In the genomic region with DNA sequence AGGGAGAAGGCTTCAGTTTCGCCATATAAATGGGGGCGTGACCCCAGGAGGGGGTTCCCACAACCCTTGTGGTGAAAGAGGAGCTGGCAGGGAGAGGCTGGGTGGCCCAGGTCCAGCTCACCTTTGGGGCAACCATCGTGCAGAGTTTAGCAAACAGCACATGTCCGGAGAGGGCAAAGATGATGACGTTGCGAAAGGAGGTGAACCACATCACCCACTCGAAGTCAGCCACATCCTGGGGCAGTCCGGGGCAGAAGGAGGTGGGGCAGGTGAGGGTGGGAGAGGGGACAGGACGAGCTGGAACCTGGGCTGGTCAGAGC, we compare ENCODE assay signal across 18 cellular contexts. TPM values are rescaled to one million over a fixed set of nuclear protein-coding genes. Genes with fewer than 3 reads are reported as not detected.
DNase-seq lines count a peak whose midpoint lies in the region; ATAC-seq, FAIRE-seq and TF ChIP-seq lines count a peak whose summit lies in the region.
"Had no signal": no experiment of that assay in that cellular context is flagged by ENCODE, and none has a peak within 500 bp of the region (broad histone marks: within the 10 kb centered on the region; RNA-seq: fewer than 3 reads in every experiment).

No MANE protein-coding gene starts in this region.

- no peak overlapping the region for H2AFZ ChIP-seq in K562 (ENCODE audit: low read depth, low read length)

- TF ChIP-seq CTCF in K562 (IDR thresholded peaks at IDR 0.05 in 2 of 3, conservative IDR thresholded peaks at IDR 0.05 in 1 of 3; ENCODE audit: insufficient read depth in 2 of 3, low read depth in 1 of 3, low read length in 3 of 3) (no peak), psoas muscle (IDR thresholded peaks at IDR 0.05) (no peak)

- ATAC-seq in K562 (no peak), psoas muscle (no peak), GM18868 (IDR thresholded peaks at IDR 0.05; ENCODE audit: unreplicated experiment) (no peak)
- ATAC-seq: naive thymus-derived CD8-positive, alpha-beta T cell had no signal

- no peak overlapping the region for H3K9ac ChIP-seq in BLaER1 treated with 17β-estradiol and CSF1 and Interleukin-3, amounts not matched to agents 10 nM and 100 nM
- no peak overlapping the region for H3K9ac ChIP-seq in K562 (ENCODE audit: insufficient read depth in 1 of 2, low read depth in 2 of 2, low read length in 2 of 2)

- peak; percentile 24 for DNase-seq in H7
- no peak for DNase-seq in K562 (ENCODE audit: extremely low read depth in 1 of 4, low spot score in 3 of 4)
- peak in 1 of 2 donors; percentile 69 for DNase-seq in psoas muscle
- DNase-seq in mucosa of gallbladder (ENCODE audit: low spot score), result no peak
- DNase-seq in posterior vena cava (ENCODE audit: low spot score), result no peak
- DNase-seq: activated CD4-positive, alpha-beta T cell treated with anti-CD3 and anti-CD28 coated beads for 1 hour; foreskin melanocyte; H9; naive thymus-derived CD8-positive, alpha-beta T cell; NCI-H1694 treated with DMSO at 0.1 percent for 48 hours; NCI-H510A had no signal

- TF ChIP-seq EP300 in K562 (IDR thresholded peaks at IDR 0.05; ENCODE audit: low read length), result no peak

- no peaks in the 10 kb centered on the region for H3K9me3 ChIP-seq in BLaER1 treated with 17β-estradiol and CSF1 and Interleukin-3, amounts not matched to agents 10 nM and 100 nM (replicated peaks in 1 of 11)
- H3K9me3 ChIP-seq in K562 (replicated peaks; ENCODE audit: control insufficient read depth, insufficient read depth, low read depth, low read length) (no peaks in the 10 kb centered on the region), psoas muscle (no peaks in the 10 kb centered on the region)

- peak overlapping the region in 8 of 11 experiments; percentile 5 to 50 (median 32); a peak in 6 of 22 replicates for H3K4me2 ChIP-seq in BLaER1 treated with 17β-estradiol and CSF1 and Interleukin-3, amounts not matched to agents 10 nM and 100 nM
- no peak overlapping the region for H3K4me2 ChIP-seq in K562 (ENCODE audit: insufficient read depth, low read length)

- POLR2A ChIA-PET in K562 (lab: Yijun Ruan, JAX), result no interaction called here

- H3K36me3 ChIP-seq in BLaER1 treated with 17β-estradiol and CSF1 and Interleukin-3, amounts not matched to agents 10 nM and 100 nM, result no peaks in the 10 kb centered on the region
- H3K36me3 ChIP-seq in H7 (replicated peaks; ENCODE audit: control insufficient read depth, insufficient read depth, low read length), result no peaks in the 10 kb centered on the region
- H3K36me3 ChIP-seq in K562 (ENCODE audit: control insufficient read depth, insufficient read depth, low read length), result no peaks in the 10 kb centered on the region
- H3K36me3 ChIP-seq in psoas muscle (ENCODE audit: insufficient read depth in 1 of 2, low read depth in 1 of 2), result peaks cover 0 to 10% of the 10 kb centered on the region in 2 donors

- H3K27ac ChIP-seq in BLaER1 treated with 17β-estradiol and CSF1 and Interleukin-3, amounts not matched to agents 10 nM and 100 nM, result no peak overlapping the region
- H3K27ac ChIP-seq in K562 (ENCODE audit: extremely low read depth, low read depth, low read length), result no peak overlapping the region
- H3K27ac ChIP-seq in psoas muscle, result peak overlapping the region; percentile 100

- H3K4me3 ChIP-seq in BLaER1 treated with 17β-estradiol and CSF1 and Interleukin-3, amounts not matched to agents 10 nM and 100 nM, result no peak overlapping the region
- H3K4me3 ChIP-seq in H7 (ENCODE audit: insufficient read depth, low read depth, low read length) (no peak overlapping the region), K562 (no peak overlapping the region), psoas muscle (peak overlapping the region; percentile 36)

- no peak for FAIRE-seq in K562 (lab: Jason Lieb, UNC)

- CTCF ChIA-PET in K562 (lab: Yijun Ruan, JAX; ENCODE audit: low intra/inter-chr PET ratio), result no interaction called here

- 1% methylated on average over 9 of the region's 9 CpGs for WGBS in K562 (ENCODE audit: insufficient coverage, low coverage, missing lambda C conversion rate)
- WGBS in psoas muscle, 3 donors, result 57 to 73% (median 63%) methylated on average over 9 of the region's 9 CpGs

- peaks cover 0 to 36% (median 5%) of the 10 kb centered on the region in 11 experiments; a peak in 6 of 22 replicates for H4K20me1 ChIP-seq in BLaER1 treated with 17β-estradiol and CSF1 and Interleukin-3, amounts not matched to agents 10 nM and 100 nM
- peaks cover 15% of the 10 kb centered on the region for H4K20me1 ChIP-seq in K562 (replicated peaks; ENCODE audit: control insufficient read depth, insufficient read depth, low read length)

- TF ChIP-seq POLR2A in K562 (conservative IDR thresholded peaks at IDR 0.05), result no peak

- H3K9me1 ChIP-seq in K562 (ENCODE audit: control insufficient read depth, insufficient read depth, low read length), result peaks cover 5% of the 10 kb centered on the region

- TF ChIP-seq RAD21 in K562 (CRISPR knock-in tag; conservative IDR thresholded peaks at IDR 0.05 in 1 of 2, IDR thresholded peaks at IDR 0.05 in 1 of 2), result no peak

- intact Hi-C loops in K562 (cut with micrococcal nuclease), result no loop called here
- intact Hi-C loops in psoas muscle (cut with DNase I), result no loop called here
- intact Hi-C loops in posterior vena cava (cut with DNase I), result no loop called here

- peaks cover 3 to 17% (median 10%) of the 10 kb centered on the region in 10 experiments; a peak in 14 of 20 replicates for H3K4me1 ChIP-seq in BLaER1 treated with 17β-estradiol and CSF1 and Interleukin-3, amounts not matched to agents 10 nM and 100 nM
- H3K4me1 ChIP-seq in K562 (replicated peaks in 1 of 2; ENCODE audit: control insufficient read depth in 2 of 2, insufficient read depth in 2 of 2, low read length in 2 of 2), result peaks cover 0 to 14% of the 10 kb centered on the region in 2 experiments; a peak in 1 of 5 replicates
- peaks cover 35% of the 10 kb centered on the region for H3K4me1 ChIP-seq in psoas muscle

- no TSS peak for BruUV-seq in K562 (replicated peaks; lab: Mats Ljungman, UMichigan)

- no peaks in the 10 kb centered on the region for H3K27me3 ChIP-seq in BLaER1 treated with 17β-estradiol and CSF1 and Interleukin-3, amounts not matched to agents 10 nM and 100 nM
- H3K27me3 ChIP-seq in H7 (ENCODE audit: control insufficient read depth, insufficient read depth, low read length) (no peaks in the 10 kb centered on the region), K562 (ENCODE audit: control insufficient read depth in 2 of 2, insufficient read depth in 2 of 2, low read length in 2 of 2) (peaks cover 6 to 44% of the 10 kb centered on the region in 2 experiments), psoas muscle (ENCODE audit: insufficient read depth in 3 of 3, low read length in 2 of 3) (no peaks in the 10 kb centered on the region)

- H3K79me2 ChIP-seq in K562 (ENCODE audit: control insufficient read depth, insufficient read depth, low read length), result no peaks in the 10 kb centered on the region

- in situ Hi-C loops in K562 (cut with MboI), result no loop called here

RNA-seq across cellular contexts. Expression of gene HHATL, which starts 3.7 kb away (rescaled TPM):
- not detected in 2 replicates for total RNA-seq in H7 (2014; rRNA removed; shearing (Covaris generic))
- total RNA-seq in K562 (2011; cell fraction: chromatin; rRNA removed; ENCODE audit: low replicate concordance), result not detected in 2 replicates
- not detected in 2 replicates for total RNA-seq in K562 (2011; cell fraction: nucleolus; rRNA removed)
- total RNA-seq in K562 (2011; cell fraction: nucleoplasm; rRNA removed), result not detected in 2 replicates
- total RNA-seq in K562 (2014; rRNA removed), result not detected in 2 replicates
- total RNA-seq in K562 (2014; rRNA removed; fragmentation: Illumina TruSeq; extraction: Trizol), result not detected in 2 replicates
- not detected in 2 replicates for total RNA-seq in K562 (2015; rRNA removed; fragmentation: Illumina TruSeq; extraction: Trizol)
- not detected in 2 replicates for total RNA-seq in K562 (2021)
- polyA plus RNA-seq in K562 (2011; rRNA removed), result not detected in 2 replicates
- polyA plus RNA-seq in K562 (2011; cell fraction: cytosol; rRNA removed), result not detected in 2 replicates
- not detected in 2 replicates for polyA plus RNA-seq in K562 (2011; cell fraction: nucleus; rRNA removed)
- not detected in 2 replicates for polyA plus RNA-seq in K562 (2012)
- not detected in 2 replicates for polyA plus RNA-seq in K562 (2014; fragmentation: Illumina TruSeq; extraction: Trizol)
- not detected for polyA plus RNA-seq in K562 (2014; fragmentation: Nextera tagmentation; extraction: Ambion mirVana)
- not detected in 2 replicates for polyA plus RNA-seq in K562 (2014; rRNA removed)
- not detected in 2 replicates for polyA minus RNA-seq in K562 (2011; rRNA and poly(A)+ RNA removed)
- not detected in 2 replicates for polyA minus RNA-seq in K562 (2011; cell fraction: cytosol; rRNA and poly(A)+ RNA removed)
- not detected in 2 replicates for polyA minus RNA-seq in K562 (2011; cell fraction: nucleus; rRNA and poly(A)+ RNA removed)
- total RNA-seq in psoas muscle, result 100 to 1,000 TPM; 157 to 276 (median 212) TPM
- 100 to 1,000 TPM in 1 of 3 donors, 10 to 100 TPM in 2; 37.0 to 188 (median 50.4) TPM for polyA plus RNA-seq in psoas muscle
- total RNA-seq in mucosa of gallbladder, result 0.35 TPM
- total RNA-seq in posterior vena cava, result 1 to 10 TPM in 1 of 2 donors, under 1 TPM in 1; 0.65 to 1.0 TPM
- total RNA-seq: activated T-helper 1 cell treated with anti-CD3 and anti-CD28 coated beads, Interleukin-12 subunit alpha, Interleukin-12 subunit beta, Interleukin-2, Interleukin-4 antibody, amounts not matched to agents 30 ng/mL and 10 ng/mL and 1 ng/mL, durations not matched to agents 14 hours and 24 hours and 36 hours; aorta; naive thymus-derived CD8-positive, alpha-beta T cell had no signal
- polyA plus RNA-seq: BJ; naive thymus-derived CD8-positive, alpha-beta T cell had no signal

RNA-seq across cellular contexts. Expression of gene KLHL40, which starts 13.5 kb away (rescaled TPM):
- not detected in 2 replicates for total RNA-seq in H7 (2014; rRNA removed; shearing (Covaris generic))
- total RNA-seq in K562 (2011; cell fraction: chromatin; rRNA removed; ENCODE audit: low replicate concordance), result not detected in 2 replicates
- total RNA-seq in K562 (2011; cell fraction: nucleolus; rRNA removed), result not detected in 2 replicates
- not detected in 2 replicates for total RNA-seq in K562 (2011; cell fraction: nucleoplasm; rRNA removed)
- total RNA-seq in K562 (2014; rRNA removed), result not detected in 2 replicates
- total RNA-seq in K562 (2014; rRNA removed; fragmentation: Illumina TruSeq; extraction: Trizol), result not detected in 2 replicates
- not detected in 2 replicates for total RNA-seq in K562 (2015; rRNA removed; fragmentation: Illumina TruSeq; extraction: Trizol)
- not detected in 2 replicates for total RNA-seq in K562 (2021)
- not detected in 2 replicates for polyA plus RNA-seq in K562 (2011; rRNA removed)
- not detected in 2 replicates for polyA plus RNA-seq in K562 (2011; cell fraction: cytosol; rRNA removed)
- polyA plus RNA-seq in K562 (2011; cell fraction: nucleus; rRNA removed), result not detected in 2 replicates
- polyA plus RNA-seq in K562 (2012), result not detected in 2 replicates
- polyA plus RNA-seq in K562 (2014; fragmentation: Illumina TruSeq; extraction: Trizol), result not detected in 2 replicates
- not detected for polyA plus RNA-seq in K562 (2014; fragmentation: Nextera tagmentation; extraction: Ambion mirVana)
- polyA plus RNA-seq in K562 (2014; rRNA removed), result not detected in 2 replicates
- polyA minus RNA-seq in K562 (2011; rRNA and poly(A)+ RNA removed), result not detected in 2 replicates
- not detected in 2 replicates for polyA minus RNA-seq in K562 (2011; cell fraction: cytosol; rRNA and poly(A)+ RNA removed)
- polyA minus RNA-seq in K562 (2011; cell fraction: nucleus; rRNA and poly(A)+ RNA removed), result not detected in 2 replicates
- total RNA-seq in psoas muscle, result 100 to 1,000 TPM; 241 to 923 (median 381) TPM
- 100 to 1,000 TPM; 306 to 822 (median 392) TPM for polyA plus RNA-seq in psoas muscle
- total RNA-seq in mucosa of gallbladder, result not detected
- total RNA-seq in posterior vena cava, result not detected
- total RNA-seq: activated T-helper 1 cell treated with anti-CD3 and anti-CD28 coated beads, Interleukin-12 subunit alpha, Interleukin-12 subunit beta, Interleukin-2, Interleukin-4 antibody, amounts not matched to agents 30 ng/mL and 10 ng/mL and 1 ng/mL, durations not matched to agents 14 hours and 24 hours and 36 hours; aorta; H9; lower leg skin; naive thymus-derived CD8-positive, alpha-beta T cell; subcutaneous adipose tissue had no signal
- polyA plus RNA-seq: BJ; naive thymus-derived CD8-positive, alpha-beta T cell had no signal

RNA-seq across cellular contexts. Expression of gene ZBTB47, which starts 45.4 kb away (rescaled TPM):
- total RNA-seq in H7 (2014; rRNA removed; shearing (Covaris generic)), result 5.1 and 8.0 TPM in 2 replicates
- total RNA-seq in K562 (2011; cell fraction: chromatin; rRNA removed; ENCODE audit: low replicate concordance), result 2.9 and 11.3 TPM in 2 replicates
- 7.5 and 7.8 TPM in 2 replicates for total RNA-seq in K562 (2011; cell fraction: nucleolus; rRNA removed)
- total RNA-seq in K562 (2011; cell fraction: nucleoplasm; rRNA removed), result 5.3 and 5.7 TPM in 2 replicates
- total RNA-seq in K562 (2014; rRNA removed) (3.4 and 5.0 TPM in 2 replicates), K562 (2014; rRNA removed; fragmentation: Illumina TruSeq; extraction: Trizol) (0.45 and 0.58 TPM in 2 replicates), K562 (2015; rRNA removed; fragmentation: Illumina TruSeq; extraction: Trizol) (1.8 and 1.9 TPM in 2 replicates), K562 (2021) (2.9 and 4.6 TPM in 2 replicates), psoas muscle (100 to 1,000 TPM in 2 of 4 donors, 10 to 100 TPM in 2; 87.2 to 151 (median 110) TPM), mucosa of gallbladder (41.2 TPM), posterior vena cava (100 to 1,000 TPM in 1 of 2 donors, 10 to 100 TPM in 1; 83.8 to 109 TPM)
- polyA plus RNA-seq in K562 (2011; rRNA removed) (1.7 and 2.2 TPM in 2 replicates), K562 (2014; fragmentation: Illumina TruSeq; extraction: Trizol) (1.6 and 2.3 TPM in 2 replicates), K562 (2014; fragmentation: Nextera tagmentation; extraction: Ambion mirVana) (under 1 TPM in 1 of 2 experiments, not detected in 1; 0.11 TPM), K562 (2014; rRNA removed) (2.7 and 2.9 TPM in 2 replicates), psoas muscle (10 to 100 TPM; 41.6 to 90.3 (median 72.6) TPM)
- 1.8 and 3.3 TPM in 2 replicates for polyA plus RNA-seq in K562 (2011; cell fraction: cytosol; rRNA removed)
- polyA plus RNA-seq in K562 (2011; cell fraction: nucleus; rRNA removed), result 4.4 and 8.8 TPM in 2 replicates
- 1.8 and 2.8 TPM in 2 replicates for polyA plus RNA-seq in K562 (2012)
- polyA minus RNA-seq in K562 (2011; rRNA and poly(A)+ RNA removed), result 1.8 and 2.8 TPM in 2 replicates
- 2.0 and 2.1 TPM in 2 replicates for polyA minus RNA-seq in K562 (2011; cell fraction: cytosol; rRNA and poly(A)+ RNA removed)
- polyA minus RNA-seq in K562 (2011; cell fraction: nucleus; rRNA and poly(A)+ RNA removed), result 5.9 and 7.1 TPM in 2 replicates
- polyA plus RNA-seq: naive thymus-derived CD8-positive, alpha-beta T cell had no signal

Comparison
In these comparisons a context has a peak if more than half of its experiments do, and no peak if none do; other contexts are left out.
1. RNA of gene HHATL, which starts 3.7 kb away (total RNA-seq): 157 to 276 TPM in psoas muscle; 0.65 to 1.0 TPM in posterior vena cava, 0.35 TPM in mucosa of gallbladder (single experiment), not detected in H7 and not detected in K562; every median in the first group is over 10 times any median in the second.
2. RNA of gene KLHL40, which starts 13.5 kb away (total RNA-seq): 241 to 923 TPM in psoas muscle; not detected in mucosa of gallbladder (single experiment), not detected in posterior vena cava, not detected in H7 and not detected in K562; every median in the first group is over 100 times any median in the second.